Comparison of ENCODE assay signal across 2 cellular contexts in the genomic region with DNA sequence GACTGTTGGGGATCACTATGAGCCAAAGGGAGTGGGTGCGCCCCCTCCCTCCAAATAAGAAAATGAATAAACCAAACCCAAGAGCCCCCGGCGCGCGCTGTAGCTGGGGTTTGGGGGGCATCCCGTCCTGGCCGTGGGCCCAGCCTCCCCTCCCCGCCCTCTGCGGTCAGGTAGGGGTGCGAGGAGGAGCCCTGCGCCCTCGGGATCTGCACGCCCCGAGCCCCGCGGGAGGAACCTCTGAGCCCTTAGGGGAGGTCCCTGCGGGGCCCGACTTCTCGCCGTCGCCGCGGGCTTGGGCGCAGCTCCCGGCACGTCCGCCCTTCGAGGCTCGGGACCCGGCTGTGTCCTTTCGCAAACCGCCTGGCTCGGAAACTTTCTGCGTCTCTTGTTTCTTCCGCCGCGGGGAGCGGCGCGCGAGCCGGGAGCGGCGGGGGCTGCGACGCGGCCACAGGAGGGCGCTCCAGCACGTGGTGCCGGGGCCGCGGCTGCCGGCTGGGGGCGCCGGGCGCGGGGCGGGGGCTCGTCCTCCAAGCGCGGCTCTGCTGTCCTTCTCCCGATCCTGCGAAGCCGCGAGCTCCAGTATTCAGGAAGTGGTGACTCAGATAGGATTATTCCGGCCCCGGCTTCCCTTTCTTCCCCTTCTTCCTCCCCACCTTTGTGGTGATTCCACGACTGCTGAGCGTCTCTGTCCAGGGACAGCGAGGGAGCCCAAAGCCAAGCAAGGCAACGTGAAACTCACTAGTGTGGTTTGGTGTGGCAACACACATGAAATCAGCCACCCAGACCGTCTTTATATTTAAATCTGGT.
TF ChIP-seq lines count a peak whose summit lies in the region.

No MANE protein-coding gene starts in this region.

TF ChIP-seq in HCT116, 20 proteins besides CTCF, POLR2A, EP300 and RAD21:
- TF ChIP-seq, protein P1, sequence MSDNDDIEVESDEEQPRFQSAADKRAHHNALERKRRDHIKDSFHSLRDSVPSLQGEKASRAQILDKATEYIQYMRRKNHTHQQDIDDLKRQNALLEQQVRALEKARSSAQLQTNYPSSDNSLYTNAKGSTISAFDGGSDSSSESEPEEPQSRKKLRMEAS (IDR thresholded peaks at IDR 0.05) = peak; percentile 71
- TF ChIP-seq ZNF274 (IDR thresholded peaks at IDR 0.05; ENCODE audit: low read depth, low read length) (no peak), SRF (IDR thresholded peaks at IDR 0.05; ENCODE audit: low read depth) (no peak), JUND (IDR thresholded peaks at IDR 0.05) (peak; percentile 58), TCF7L2 (IDR thresholded peaks at IDR 0.05; ENCODE audit: borderline replicate concordance, extremely low read depth, insufficient read depth, insufficient read length) (no peak), SIN3A (IDR thresholded peaks at IDR 0.05; ENCODE audit: low read depth) (peak; percentile 75), YY1 (IDR thresholded peaks at IDR 0.05; ENCODE audit: extremely low read depth, insufficient replicate concordance, low read depth, low read length) (peak; percentile 59), EZH2phosphoT487 (IDR thresholded peaks at IDR 0.05; ENCODE audit: borderline replicate concordance) (no peak), POLR2AphosphoS5 (IDR thresholded peaks at IDR 0.05; ENCODE audit: low read depth, low read length) (peak; percentile 66), ELF1 (IDR thresholded peaks at IDR 0.05; ENCODE audit: borderline replicate concordance, low read depth) (no peak; the same call in 1 of the 2 replicates), FOSL1 (IDR thresholded peaks at IDR 0.05; ENCODE audit: low read depth) (peak; percentile 51), ZFX (IDR thresholded peaks at IDR 0.05) (peak; percentile 34; the same call in 1 of the 2 replicates), CBX3 (IDR thresholded peaks at IDR 0.05; ENCODE audit: low read depth) (peak; percentile 60), SP1 (IDR thresholded peaks at IDR 0.05; ENCODE audit: low read depth) (0 out of 2 replicates have a peak, but pooled peaks have one; percentile 41)
- TF ChIP-seq, protein P2, sequence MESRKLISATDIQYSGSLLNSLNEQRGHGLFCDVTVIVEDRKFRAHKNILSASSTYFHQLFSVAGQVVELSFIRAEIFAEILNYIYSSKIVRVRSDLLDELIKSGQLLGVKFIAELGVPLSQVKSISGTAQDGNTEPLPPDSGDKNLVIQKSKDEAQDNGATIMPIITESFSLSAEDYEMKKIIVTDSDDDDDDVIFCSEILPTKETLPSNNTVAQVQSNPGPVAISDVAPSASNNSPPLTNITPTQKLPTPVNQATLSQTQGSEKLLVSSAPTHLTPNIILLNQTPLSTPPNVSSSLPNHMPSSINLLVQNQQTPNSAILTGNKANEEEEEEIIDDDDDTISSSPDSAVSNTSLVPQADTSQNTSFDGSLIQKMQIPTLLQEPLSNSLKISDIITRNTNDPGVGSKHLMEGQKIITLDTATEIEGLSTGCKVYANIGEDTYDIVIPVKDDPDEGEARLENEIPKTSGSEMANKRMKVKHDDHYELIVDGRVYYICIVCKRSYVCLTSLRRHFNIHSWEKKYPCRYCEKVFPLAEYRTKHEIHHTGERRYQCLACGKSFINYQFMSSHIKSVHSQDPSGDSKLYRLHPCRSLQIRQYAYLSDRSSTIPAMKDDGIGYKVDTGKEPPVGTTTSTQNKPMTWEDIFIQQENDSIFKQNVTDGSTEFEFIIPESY (IDR thresholded peaks at IDR 0.05; ENCODE audit: extremely low read depth, insufficient replicate concordance, low read length) = peak; percentile 53
- TF ChIP-seq, protein P3, sequence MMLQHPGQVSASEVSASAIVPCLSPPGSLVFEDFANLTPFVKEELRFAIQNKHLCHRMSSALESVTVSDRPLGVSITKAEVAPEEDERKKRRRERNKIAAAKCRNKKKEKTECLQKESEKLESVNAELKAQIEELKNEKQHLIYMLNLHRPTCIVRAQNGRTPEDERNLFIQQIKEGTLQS (IDR thresholded peaks at IDR 0.05) = no peak
- TF ChIP-seq, protein P4, sequence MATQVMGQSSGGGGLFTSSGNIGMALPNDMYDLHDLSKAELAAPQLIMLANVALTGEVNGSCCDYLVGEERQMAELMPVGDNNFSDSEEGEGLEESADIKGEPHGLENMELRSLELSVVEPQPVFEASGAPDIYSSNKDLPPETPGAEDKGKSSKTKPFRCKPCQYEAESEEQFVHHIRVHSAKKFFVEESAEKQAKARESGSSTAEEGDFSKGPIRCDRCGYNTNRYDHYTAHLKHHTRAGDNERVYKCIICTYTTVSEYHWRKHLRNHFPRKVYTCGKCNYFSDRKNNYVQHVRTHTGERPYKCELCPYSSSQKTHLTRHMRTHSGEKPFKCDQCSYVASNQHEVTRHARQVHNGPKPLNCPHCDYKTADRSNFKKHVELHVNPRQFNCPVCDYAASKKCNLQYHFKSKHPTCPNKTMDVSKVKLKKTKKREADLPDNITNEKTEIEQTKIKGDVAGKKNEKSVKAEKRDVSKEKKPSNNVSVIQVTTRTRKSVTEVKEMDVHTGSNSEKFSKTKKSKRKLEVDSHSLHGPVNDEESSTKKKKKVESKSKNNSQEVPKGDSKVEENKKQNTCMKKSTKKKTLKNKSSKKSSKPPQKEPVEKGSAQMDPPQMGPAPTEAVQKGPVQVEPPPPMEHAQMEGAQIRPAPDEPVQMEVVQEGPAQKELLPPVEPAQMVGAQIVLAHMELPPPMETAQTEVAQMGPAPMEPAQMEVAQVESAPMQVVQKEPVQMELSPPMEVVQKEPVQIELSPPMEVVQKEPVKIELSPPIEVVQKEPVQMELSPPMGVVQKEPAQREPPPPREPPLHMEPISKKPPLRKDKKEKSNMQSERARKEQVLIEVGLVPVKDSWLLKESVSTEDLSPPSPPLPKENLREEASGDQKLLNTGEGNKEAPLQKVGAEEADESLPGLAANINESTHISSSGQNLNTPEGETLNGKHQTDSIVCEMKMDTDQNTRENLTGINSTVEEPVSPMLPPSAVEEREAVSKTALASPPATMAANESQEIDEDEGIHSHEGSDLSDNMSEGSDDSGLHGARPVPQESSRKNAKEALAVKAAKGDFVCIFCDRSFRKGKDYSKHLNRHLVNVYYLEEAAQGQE (IDR thresholded peaks at IDR 0.05; ENCODE audit: low read depth) = no peak

TF ChIP-seq in GM12878, 131 proteins besides CTCF, POLR2A, EP300 and RAD21 (continues in another document):
- TF ChIP-seq, protein P5, sequence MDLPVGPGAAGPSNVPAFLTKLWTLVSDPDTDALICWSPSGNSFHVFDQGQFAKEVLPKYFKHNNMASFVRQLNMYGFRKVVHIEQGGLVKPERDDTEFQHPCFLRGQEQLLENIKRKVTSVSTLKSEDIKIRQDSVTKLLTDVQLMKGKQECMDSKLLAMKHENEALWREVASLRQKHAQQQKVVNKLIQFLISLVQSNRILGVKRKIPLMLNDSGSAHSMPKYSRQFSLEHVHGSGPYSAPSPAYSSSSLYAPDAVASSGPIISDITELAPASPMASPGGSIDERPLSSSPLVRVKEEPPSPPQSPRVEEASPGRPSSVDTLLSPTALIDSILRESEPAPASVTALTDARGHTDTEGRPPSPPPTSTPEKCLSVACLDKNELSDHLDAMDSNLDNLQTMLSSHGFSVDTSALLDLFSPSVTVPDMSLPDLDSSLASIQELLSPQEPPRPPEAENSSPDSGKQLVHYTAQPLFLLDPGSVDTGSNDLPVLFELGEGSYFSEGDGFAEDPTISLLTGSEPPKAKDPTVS (IDR thresholded peaks at IDR 0.05; ENCODE audit: low read depth, low read length) = no peak
- TF ChIP-seq, protein P6, sequence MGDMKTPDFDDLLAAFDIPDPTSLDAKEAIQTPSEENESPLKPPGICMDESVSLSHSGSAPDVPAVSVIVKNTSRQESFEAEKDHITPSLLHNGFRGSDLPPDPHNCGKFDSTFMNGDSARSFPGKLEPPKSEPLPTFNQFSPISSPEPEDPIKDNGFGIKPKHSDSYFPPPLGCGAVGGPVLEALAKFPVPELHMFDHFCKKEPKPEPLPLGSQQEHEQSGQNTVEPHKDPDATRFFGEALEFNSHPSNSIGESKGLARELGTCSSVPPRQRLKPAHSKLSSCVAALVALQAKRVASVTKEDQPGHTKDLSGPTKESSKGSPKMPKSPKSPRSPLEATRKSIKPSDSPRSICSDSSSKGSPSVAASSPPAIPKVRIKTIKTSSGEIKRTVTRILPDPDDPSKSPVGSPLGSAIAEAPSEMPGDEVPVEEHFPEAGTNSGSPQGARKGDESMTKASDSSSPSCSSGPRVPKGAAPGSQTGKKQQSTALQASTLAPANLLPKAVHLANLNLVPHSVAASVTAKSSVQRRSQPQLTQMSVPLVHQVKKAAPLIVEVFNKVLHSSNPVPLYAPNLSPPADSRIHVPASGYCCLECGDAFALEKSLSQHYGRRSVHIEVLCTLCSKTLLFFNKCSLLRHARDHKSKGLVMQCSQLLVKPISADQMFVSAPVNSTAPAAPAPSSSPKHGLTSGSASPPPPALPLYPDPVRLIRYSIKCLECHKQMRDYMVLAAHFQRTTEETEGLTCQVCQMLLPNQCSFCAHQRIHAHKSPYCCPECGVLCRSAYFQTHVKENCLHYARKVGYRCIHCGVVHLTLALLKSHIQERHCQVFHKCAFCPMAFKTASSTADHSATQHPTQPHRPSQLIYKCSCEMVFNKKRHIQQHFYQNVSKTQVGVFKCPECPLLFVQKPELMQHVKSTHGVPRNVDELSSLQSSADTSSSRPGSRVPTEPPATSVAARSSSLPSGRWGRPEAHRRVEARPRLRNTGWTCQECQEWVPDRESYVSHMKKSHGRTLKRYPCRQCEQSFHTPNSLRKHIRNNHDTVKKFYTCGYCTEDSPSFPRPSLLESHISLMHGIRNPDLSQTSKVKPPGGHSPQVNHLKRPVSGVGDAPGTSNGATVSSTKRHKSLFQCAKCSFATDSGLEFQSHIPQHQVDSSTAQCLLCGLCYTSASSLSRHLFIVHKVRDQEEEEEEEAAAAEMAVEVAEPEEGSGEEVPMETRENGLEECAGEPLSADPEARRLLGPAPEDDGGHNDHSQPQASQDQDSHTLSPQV (IDR thresholded peaks at IDR 0.05) = peak; percentile 75; the same call in 1 of the 2 replicates
- TF ChIP-seq IKZF2 (IDR thresholded peaks at IDR 0.05) (no peak), ZNF384 (IDR thresholded peaks at IDR 0.05; ENCODE audit: borderline replicate concordance, low read depth, low read length) (no peak), CBX5 (IDR thresholded peaks at IDR 0.05; ENCODE audit: low read depth) (no peak; the same call in 1 of the 2 replicates), NRF1 (conservative IDR thresholded peaks at IDR 0.05; ENCODE audit: low read depth, low read length) (no peak; the same call in 1 of the 2 replicates), EGR1 (IDR thresholded peaks at IDR 0.05; ENCODE audit: borderline replicate concordance in 1 of 2, low read depth in 2 of 2, low read length in 2 of 2) (peak in 1 of 2 experiments; percentile 36; a peak in 1 of 3 replicates), GATAD2B (conservative IDR thresholded peaks at IDR 0.05; ENCODE audit: low read depth) (peak; percentile 59; the same call in 1 of the 2 replicates), TBL1XR1 (IDR thresholded peaks at IDR 0.05; ENCODE audit: low read depth, low read length) (0 out of 2 replicates have a peak, but pooled peaks have one; percentile 40), SMARCA5 (IDR thresholded peaks at IDR 0.05) (peak; percentile 98), SREBF1 (IDR thresholded peaks at IDR 0.05; ENCODE audit: low read length) (no peak), FOS (IDR thresholded peaks at IDR 0.05; ENCODE audit: borderline replicate concordance, extremely low read depth, insufficient read length) (no peak), POLR2AphosphoS5 (IDR thresholded peaks at IDR 0.05; ENCODE audit: low read length) (peak; percentile 67), ATF7 (IDR thresholded peaks at IDR 0.05; ENCODE audit: low read depth) (no peak), SIX5 (IDR thresholded peaks at IDR 0.05; ENCODE audit: low read depth, low read length, severe bottlenecking) (no peak), LARP7 (IDR thresholded peaks at IDR 0.05) (peak; percentile 78; the same call in 1 of the 2 replicates), BACH1 (IDR thresholded peaks at IDR 0.05; ENCODE audit: borderline replicate concordance) (0 out of 2 replicates have a peak, but pooled peaks have one; percentile 32), SP1 (IDR thresholded peaks at IDR 0.05; ENCODE audit: low read depth, low read length) (no peak), RCOR1 (conservative IDR thresholded peaks at IDR 0.05; ENCODE audit: low read depth, low read length) (no peak), CHD2 (IDR thresholded peaks at IDR 0.05; ENCODE audit: borderline replicate concordance, low read depth, low read length) (peak; percentile 28; the same call in 1 of the 2 replicates)
- TF ChIP-seq, protein P7, sequence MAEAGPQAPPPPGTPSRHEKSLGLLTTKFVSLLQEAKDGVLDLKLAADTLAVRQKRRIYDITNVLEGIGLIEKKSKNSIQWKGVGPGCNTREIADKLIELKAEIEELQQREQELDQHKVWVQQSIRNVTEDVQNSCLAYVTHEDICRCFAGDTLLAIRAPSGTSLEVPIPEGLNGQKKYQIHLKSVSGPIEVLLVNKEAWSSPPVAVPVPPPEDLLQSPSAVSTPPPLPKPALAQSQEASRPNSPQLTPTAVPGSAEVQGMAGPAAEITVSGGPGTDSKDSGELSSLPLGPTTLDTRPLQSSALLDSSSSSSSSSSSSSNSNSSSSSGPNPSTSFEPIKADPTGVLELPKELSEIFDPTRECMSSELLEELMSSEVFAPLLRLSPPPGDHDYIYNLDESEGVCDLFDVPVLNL (IDR thresholded peaks at IDR 0.05; ENCODE audit: low read depth, low read length) = no peak
- TF ChIP-seq, protein P8, sequence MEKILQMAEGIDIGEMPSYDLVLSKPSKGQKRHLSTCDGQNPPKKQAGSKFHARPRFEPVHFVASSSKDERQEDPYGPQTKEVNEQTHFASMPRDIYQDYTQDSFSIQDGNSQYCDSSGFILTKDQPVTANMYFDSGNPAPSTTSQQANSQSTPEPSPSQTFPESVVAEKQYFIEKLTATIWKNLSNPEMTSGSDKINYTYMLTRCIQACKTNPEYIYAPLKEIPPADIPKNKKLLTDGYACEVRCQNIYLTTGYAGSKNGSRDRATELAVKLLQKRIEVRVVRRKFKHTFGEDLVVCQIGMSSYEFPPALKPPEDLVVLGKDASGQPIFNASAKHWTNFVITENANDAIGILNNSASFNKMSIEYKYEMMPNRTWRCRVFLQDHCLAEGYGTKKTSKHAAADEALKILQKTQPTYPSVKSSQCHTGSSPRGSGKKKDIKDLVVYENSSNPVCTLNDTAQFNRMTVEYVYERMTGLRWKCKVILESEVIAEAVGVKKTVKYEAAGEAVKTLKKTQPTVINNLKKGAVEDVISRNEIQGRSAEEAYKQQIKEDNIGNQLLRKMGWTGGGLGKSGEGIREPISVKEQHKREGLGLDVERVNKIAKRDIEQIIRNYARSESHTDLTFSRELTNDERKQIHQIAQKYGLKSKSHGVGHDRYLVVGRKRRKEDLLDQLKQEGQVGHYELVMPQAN (conservative IDR thresholded peaks at IDR 0.05) = peak; percentile 54; the same call in 1 of the 2 replicates
- TF ChIP-seq, protein P9, sequence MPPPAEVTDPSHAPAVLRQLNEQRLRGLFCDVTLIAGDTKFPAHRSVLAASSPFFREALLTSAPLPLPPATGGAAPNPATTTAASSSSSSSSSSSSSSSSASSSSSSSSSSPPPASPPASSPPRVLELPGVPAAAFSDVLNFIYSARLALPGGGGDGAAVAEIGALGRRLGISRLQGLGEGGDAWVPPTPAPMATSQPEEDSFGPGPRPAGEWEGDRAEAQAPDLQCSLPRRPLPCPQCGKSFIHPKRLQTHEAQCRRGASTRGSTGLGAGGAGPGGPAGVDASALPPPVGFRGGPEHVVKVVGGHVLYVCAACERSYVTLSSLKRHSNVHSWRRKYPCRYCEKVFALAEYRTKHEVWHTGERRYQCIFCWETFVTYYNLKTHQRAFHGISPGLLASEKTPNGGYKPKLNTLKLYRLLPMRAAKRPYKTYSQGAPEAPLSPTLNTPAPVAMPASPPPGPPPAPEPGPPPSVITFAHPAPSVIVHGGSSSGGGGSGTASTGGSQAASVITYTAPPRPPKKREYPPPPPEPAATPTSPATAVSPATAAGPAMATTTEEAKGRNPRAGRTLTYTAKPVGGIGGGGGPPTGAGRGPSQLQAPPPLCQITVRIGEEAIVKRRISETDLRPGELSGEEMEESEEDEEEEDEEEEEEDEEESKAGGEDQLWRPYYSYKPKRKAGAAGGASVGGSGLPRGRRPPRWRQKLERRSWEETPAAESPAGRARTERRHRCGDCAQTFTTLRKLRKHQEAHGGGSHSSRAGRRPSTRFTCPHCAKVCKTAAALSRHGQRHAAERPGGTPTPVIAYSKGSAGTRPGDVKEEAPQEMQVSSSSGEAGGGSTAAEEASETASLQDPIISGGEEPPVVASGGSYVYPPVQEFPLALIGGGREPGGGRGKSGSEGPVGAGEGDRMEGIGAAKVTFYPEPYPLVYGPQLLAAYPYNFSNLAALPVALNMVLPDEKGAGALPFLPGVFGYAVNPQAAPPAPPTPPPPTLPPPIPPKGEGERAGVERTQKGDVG (CRISPR knock-in tag; IDR thresholded peaks at IDR 0.05) = no peak
